ENCODE assay signal across 20 cellular contexts in the genomic region with DNA sequence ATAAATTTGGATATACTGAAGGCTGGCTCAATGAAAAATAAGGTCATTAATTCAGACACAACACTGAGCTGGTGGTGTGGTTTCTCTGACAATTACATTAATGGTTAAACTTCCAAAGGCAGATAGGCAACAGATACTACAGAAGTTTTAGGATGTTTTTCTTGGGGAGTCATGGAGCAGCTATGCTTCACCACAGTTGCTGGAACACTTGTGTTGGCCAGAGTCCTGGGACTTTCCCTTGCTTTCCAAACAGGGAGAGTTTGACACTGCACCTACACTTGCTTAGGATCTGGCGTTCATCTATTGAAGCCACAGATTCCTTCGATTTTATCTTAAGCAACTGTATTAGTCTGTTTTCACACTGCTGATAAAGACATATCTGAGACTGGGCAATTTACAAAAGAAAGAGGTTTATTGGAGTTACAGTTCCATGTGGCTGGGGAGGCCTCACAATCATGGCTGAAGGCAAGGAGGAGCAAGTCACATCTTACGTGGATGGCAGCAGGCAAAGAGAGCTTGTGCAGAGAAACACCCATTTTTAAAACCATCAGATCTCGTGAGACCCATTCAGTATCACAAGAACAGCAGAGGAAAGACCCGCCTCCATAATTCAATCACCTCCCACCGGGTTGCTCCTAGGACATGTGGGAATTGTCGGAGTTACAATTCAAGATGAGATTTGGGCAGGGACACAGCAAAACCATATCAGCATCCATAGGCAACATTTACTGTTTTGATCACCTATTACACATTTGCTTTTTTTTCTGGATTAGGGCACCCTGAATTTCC. TPM values are rescaled to one million over a fixed set of nuclear protein-coding genes. Genes with fewer than 3 reads are reported as not detected.
DNase-seq lines count a peak whose midpoint lies in the region; ATAC-seq and TF ChIP-seq lines count a peak whose summit lies in the region.
"Had no signal": no experiment of that assay in that cellular context is flagged by ENCODE, and none has a peak within 500 bp of the region (broad histone marks: within the 10 kb centered on the region; RNA-seq: fewer than 3 reads in every experiment).

No MANE protein-coding gene starts in this region.

- dilution Hi-C loops in mammary epithelial cell (cut with HindIII; ENCODE audit: low sequenced_read_pairs): no loop called here

- peak; percentile 55 for DNase-seq in AG20443 (ENCODE audit: low spot score)
- peak; percentile 64 for DNase-seq in HK-2 (ENCODE audit: unreplicated experiment)
- DNase-seq in mammary epithelial cell: peak; percentile 40
- DNase-seq in activated gamma-delta T cell (lab: John Stamatoyannopoulos, UW): no peak
- DNase-seq in gastrocnemius medialis: no peak
- DNase-seq in LoVo (ENCODE audit: low spot score): no peak
- DNase-seq: activated B cell treated with CpG ODN at 0.5 μM for 24 hours; amniotic stem cell; DND-41; head of caudate nucleus; NCI-H1417 treated with DMSO at 0.1 percent for 48 hours; NCI-H2171 treated with DMSO at 0.1 percent for 48 hours; nucleus accumbens; stimulated activated CD4-positive, alpha-beta T cell treated with anti-CD3 and anti-CD28 coated beads, Interleukin-2, amount 100 ng/mL, for 48 hours; substantia nigra had no signal

- H3K27me3 ChIP-seq in mammary epithelial cell (ENCODE audit: insufficient read depth, low read length) (no peaks in the 10 kb centered on the region), gastrocnemius medialis (no peaks in the 10 kb centered on the region)

- no peaks in the 10 kb centered on the region for H4K20me1 ChIP-seq in mammary epithelial cell (ENCODE audit: insufficient read depth, low read length)

- TF ChIP-seq POLR2A in gastrocnemius medialis (IDR thresholded peaks at IDR 0.05): no peak

- BruUV-seq in mammary epithelial cell (replicated peaks; lab: Mats Ljungman, UMichigan): no TSS peak

- H3K4me1 ChIP-seq in mammary epithelial cell (ENCODE audit: insufficient read depth, low read length): no peaks in the 10 kb centered on the region
- H3K4me1 ChIP-seq in mesodermal cell (ENCODE audit: control insufficient read depth, insufficient read depth, low read length, poor library complexity, severe bottlenecking): peaks cover 12% of the 10 kb centered on the region
- H3K4me1 ChIP-seq in gastrocnemius medialis: no peaks in the 10 kb centered on the region

- 38% methylated on average over 5 of the region's 7 CpGs for WGBS in mammary epithelial cell (ENCODE audit: low coverage, missing lambda C conversion rate)
- WGBS in mesodermal cell (ENCODE audit: insufficient coverage in 2 of 2), 2 experiments: 87 to 90% methylated on average over 2 to 3 of the region's 7 CpGs

- no peaks in the 10 kb centered on the region for H3K79me2 ChIP-seq in mammary epithelial cell (ENCODE audit: insufficient read depth, low read length)

- H3K9ac ChIP-seq in mammary epithelial cell (ENCODE audit: insufficient read depth, low read length): no peak overlapping the region

- H3K27ac ChIP-seq in mammary epithelial cell (ENCODE audit: insufficient read depth, low read depth, low read length) (no peak overlapping the region), mesodermal cell (ENCODE audit: low read depth, low read length, severe bottlenecking) (peak overlapping the region; percentile 58), gastrocnemius medialis (no peak overlapping the region)
- H3K27ac ChIP-seq: C4-2B had no signal

- CTCF ChIA-PET in mammary epithelial cell (lab: Charles Lee; ENCODE audit: low non-redundant PET): interaction anchor here (0.7 kb wide), 1 partner anchor 569 kb away, joined by 21 read pairs; no protein-coding TSS in a partner anchor

- H3K4me2 ChIP-seq in mammary epithelial cell (ENCODE audit: insufficient read depth, low read depth, low read length): no peak overlapping the region

- TF ChIP-seq CTCF in mammary epithelial cell (conservative IDR thresholded peaks at IDR 0.05 in 1 of 2, IDR thresholded peaks at IDR 0.05 in 1 of 2; ENCODE audit: extremely low read depth in 1 of 2, insufficient read depth in 1 of 2, low read depth in 1 of 2, low read length in 2 of 2) (no peak), gastrocnemius medialis (IDR thresholded peaks at IDR 0.05 in 4 of 5, conservative IDR thresholded peaks at IDR 0.05 in 1 of 5) (no peak)

- ATAC-seq in gastrocnemius medialis (no peak), GM21515 (IDR thresholded peaks at IDR 0.05; ENCODE audit: unreplicated experiment) (no peak)

- no peaks in the 10 kb centered on the region for H3K9me3 ChIP-seq in mammary epithelial cell (replicated peaks; ENCODE audit: insufficient read depth, low read length)
- peaks cover 4% of the 10 kb centered on the region for H3K9me3 ChIP-seq in mesodermal cell (ENCODE audit: control insufficient read depth, low read length)
- no peaks in the 10 kb centered on the region for H3K9me3 ChIP-seq in gastrocnemius medialis

- in situ Hi-C loops in mammary epithelial cell (cut with MboI; ENCODE audit: low sequenced_read_pairs in 2 of 2): no loop called here
- in situ Hi-C loops in gastrocnemius medialis (cut with MboI; ENCODE audit: low sequenced_read_pairs in 4 of 4): no loop called here

- H3K4me3 ChIP-seq in mammary epithelial cell (replicated peaks in 1 of 3; ENCODE audit: insufficient read depth in 1 of 3, low read depth in 2 of 3, low read length in 3 of 3) (no peak overlapping the region), mesodermal cell (ENCODE audit: extremely low read depth, insufficient read depth, low read length, poor library complexity, severe bottlenecking) (no peak overlapping the region), gastrocnemius medialis (no peak overlapping the region)

- intact Hi-C loops in mammary epithelial cell (cut with micrococcal nuclease) (no loop called here), gastrocnemius medialis (cut with DNase I; ENCODE audit: low total_unique reads) (no loop called here)

- no peaks in the 10 kb centered on the region for H3K36me3 ChIP-seq in mammary epithelial cell (ENCODE audit: insufficient read depth, low read length)
- H3K36me3 ChIP-seq in mesodermal cell (ENCODE audit: control insufficient read depth, insufficient read depth, low read length): no peaks in the 10 kb centered on the region
- no peaks in the 10 kb centered on the region for H3K36me3 ChIP-seq in gastrocnemius medialis

- H2AFZ ChIP-seq in mammary epithelial cell (ENCODE audit: low read depth, low read length): no peak overlapping the region

RNA-seq across cellular contexts. Expression of a gene that starts 27.8 kb away (rescaled TPM):
- total RNA-seq in mammary epithelial cell (under 1 TPM; 0.07 to 0.17 TPM), gastrocnemius medialis (1 to 10 TPM; 1.3 to 1.8 (median 1.5) TPM)
- 0.01 TPM for polyA plus RNA-seq in mammary epithelial cell
- polyA minus RNA-seq in mammary epithelial cell: not detected
- 0.81 TPM for polyA plus RNA-seq in mesodermal cell (2013, experiment 1 of 2)
- 0.86 TPM for polyA plus RNA-seq in mesodermal cell (2013, experiment 2 of 2)
- total RNA-seq: endothelial cell of umbilical vein had no signal
- polyA plus RNA-seq: endothelial cell of umbilical vein, keratinocyte had no signal

RNA-seq across cellular contexts. Expression of a gene that starts 31.3 kb away (rescaled TPM):
- total RNA-seq in mammary epithelial cell (10 to 100 TPM; 17.8 to 67.7 TPM), gastrocnemius medialis (10 to 100 TPM; 23.4 to 60.1 (median 40.8) TPM)
- 44.3 TPM for polyA plus RNA-seq in mammary epithelial cell
- polyA minus RNA-seq in mammary epithelial cell: 52.7 TPM
- 39.7 TPM for polyA plus RNA-seq in mesodermal cell (2013, experiment 1 of 2)
- 48.2 TPM for polyA plus RNA-seq in mesodermal cell (2013, experiment 2 of 2)

Comparison
In these comparisons a context has a peak if more than half of its experiments do, and no peak if none do; other contexts are left out.
1. DNase-seq: peak in AG20443 (single experiment), HK-2 (single experiment) and mammary epithelial cell (single experiment); none in activated gamma-delta T cell (single experiment), gastrocnemius medialis (0 of 2) and LoVo (single experiment).